ENCODE assay signal across 24 cellular contexts in genomic region chr3:53139833-53140574, GRCh38. TPM values are rescaled to one million over a fixed set of nuclear protein-coding genes. Genes with fewer than 3 reads are reported as not detected.
A peak's percentile ranks its signal among the peaks of the same experiment; 100 is the strongest.
DNase-seq lines count a peak whose midpoint lies in the region; ATAC-seq and TF ChIP-seq lines count a peak whose summit lies in the region.
"Had no signal": no experiment of that assay in that cellular context is flagged by ENCODE, and none has a peak within 500 bp of the region (broad histone marks: within the 10 kb centered on the region; RNA-seq: fewer than 3 reads in every experiment).

No MANE protein-coding gene starts in this region.

- no peaks in the 10 kb centered on the region for H3F3A ChIP-seq in neural progenitor cell (ENCODE audit: low read depth)

- no peak overlapping the region for H3K56ac ChIP-seq in IMR-90 (ENCODE audit: extremely low read depth, insufficient read depth, low read length)

- H3K4me3 ChIP-seq in BLaER1 treated with 17β-estradiol and CSF1 and Interleukin-3, amounts not matched to agents 10 nM and 100 nM: no peak overlapping the region
- H3K4me3 ChIP-seq in IMR-90 (ENCODE audit: insufficient read depth, low read depth, low read length): no peak overlapping the region
- H3K4me3 ChIP-seq in neural progenitor cell: no peak overlapping the region
- H3K4me3 ChIP-seq: adrenal gland, GM12878, lower lobe of right lung, prostate gland, SJSA1, thyroid gland had no signal

- peak overlapping the region; percentile 17; the same call in 2 of the 3 replicates for H2BK15ac ChIP-seq in IMR-90 (ENCODE audit: low read depth, low read length)

- no peaks in the 10 kb centered on the region for H3K9me3 Mint-ChIP-seq in dendritic cell treated with granulocyte-macrophage colony-stimulating factor and Interleukin-4, amounts not matched to agents 40 ng/mL and 50 ng/mL, for 4 days
- H3K9me3 Mint-ChIP-seq in neural progenitor cell: no peaks in the 10 kb centered on the region
- H3K9me3 Mint-ChIP-seq: activated T-cell treated with anti-CD3 and anti-CD28 coated beads, Interleukin-2, amount 50 U/mL, for 72 hours had no signal

- dilution Hi-C loops in IMR-90 (cut with HindIII; ENCODE audit: low sequenced_read_pairs, unreplicated experiment): no loop called here

- H2AFZ ChIP-seq in IMR-90 (replicated peaks; ENCODE audit: low read length, poor library complexity) (peak overlapping the region; percentile 85), neural progenitor cell (replicated peaks) (no peak overlapping the region)

- H3K36me3 ChIP-seq in BLaER1 treated with 17β-estradiol and CSF1 and Interleukin-3, amounts not matched to agents 10 nM and 100 nM: no peaks in the 10 kb centered on the region
- H3K36me3 ChIP-seq in IMR-90 (ENCODE audit: control insufficient read depth, insufficient read depth, low read length): no peaks in the 10 kb centered on the region
- no peaks in the 10 kb centered on the region for H3K36me3 ChIP-seq in neural progenitor cell
- H3K36me3 ChIP-seq: adrenal gland, lower lobe of right lung, prostate gland, SJSA1, thyroid gland had no signal

- H3K23ac ChIP-seq in IMR-90 (ENCODE audit: low read depth, low read length): 0 out of 2 replicates have a peak overlapping the region, but pooled peaks have one; percentile 14

- H3K18ac ChIP-seq in IMR-90 (ENCODE audit: low read depth, low read length): peak overlapping the region; percentile 1; the same call in 1 of the 2 replicates

- H3K4me1 ChIP-seq in BLaER1 treated with 17β-estradiol and CSF1 and Interleukin-3, amounts not matched to agents 10 nM and 100 nM: peaks cover 14 to 85% (median 50%) of the 10 kb centered on the region in 10 experiments
- H3K4me1 ChIP-seq in IMR-90 (ENCODE audit: control insufficient read depth, insufficient read depth, low read length) (peaks cover 15% of the 10 kb centered on the region), neural progenitor cell (no peaks in the 10 kb centered on the region)

- DNase-seq in IMR-90: peak; percentile 67
- no peak for DNase-seq in neural progenitor cell (ENCODE audit: low spot score)
- no peak for DNase-seq in stimulated activated naive CD8-positive, alpha-beta T cell treated with anti-CD3 and anti-CD28 coated beads, Interleukin-15, Interleukin-2, amounts not matched to agents 100 U/mL and 50 U/mL, for 24 hours
- no peak for DNase-seq in activated naive CD4-positive, alpha-beta T cell treated with anti-CD3 and anti-CD28 coated beads, Interleukin-2, amount 50 U/mL, for 16 hours
- DNase-seq in NK-92 (lab: John Stamatoyannopoulos, UW; ENCODE audit: unreplicated experiment): no peak
- DNase-seq in HuH-7 (ENCODE audit: low spot score): no peak
- DNase-seq: activated CD4-positive, alpha-beta T cell treated with anti-CD3 and anti-CD28 coated beads, Interleukin-2, amount 50 U/mL, for 4 hours; activated T-cell treated with anti-CD3 and anti-CD28 coated beads, Interleukin-2, amount 50 U/mL, for 72 hours; cerebellar nuclear complex; hypothalamus; lower lobe of right lung; NCI-H1048; NCI-H1694; NCI-H774; stimulated activated CD4-positive, alpha-beta T cell treated with anti-CD3 and anti-CD28 coated beads, Interleukin-2, amount 100 ng/mL, for 48 hours; thyroid gland had no signal

- H3K79me1 ChIP-seq in IMR-90 (ENCODE audit: low read depth in 1 of 2, low read length in 2 of 2): 0 out of 4 replicates have a peak, but pooled peaks cover 0 to 6% of the 10 kb centered on the region in 2 experiments

- H3K9me1 ChIP-seq in IMR-90 (ENCODE audit: insufficient read depth, low read length): peaks cover 14% of the 10 kb centered on the region

- H2BK5ac ChIP-seq in IMR-90 (ENCODE audit: low read depth, low read length, poor library complexity, severe bottlenecking): peak overlapping the region; percentile 48

- H2BK20ac ChIP-seq in IMR-90 (ENCODE audit: low read depth, low read length): peak overlapping the region; percentile 18; the same call in 1 of the 2 replicates

- H3K4me2 ChIP-seq in BLaER1 treated with 17β-estradiol and CSF1 and Interleukin-3, amounts not matched to agents 10 nM and 100 nM: peak overlapping the region in 10 of 11 experiments; percentile 42 to 93 (median 84); a peak in 18 of 22 replicates
- H3K4me2 ChIP-seq in IMR-90 (ENCODE audit: low read depth, low read length) (no peak overlapping the region; the same call in 1 of the 2 replicates), neural progenitor cell (no peak overlapping the region)

- no peaks in the 10 kb centered on the region for H3K27me3 Mint-ChIP-seq in dendritic cell treated with granulocyte-macrophage colony-stimulating factor and Interleukin-4, amounts not matched to agents 40 ng/mL and 50 ng/mL, for 4 days
- peaks cover 3% of the 10 kb centered on the region for H3K27me3 Mint-ChIP-seq in neural progenitor cell (ENCODE audit: insufficient read depth, low read depth)
- H3K27me3 Mint-ChIP-seq: B cell had no signal

- 0 out of 2 replicates have a peak overlapping the region, but pooled peaks have one; percentile 7 for H4K91ac ChIP-seq in IMR-90 (ENCODE audit: insufficient read depth, low read depth, low read length)

- no peak for TF ChIP-seq POLR2A in IMR-90 (IDR thresholded peaks at IDR 0.05; ENCODE audit: low read depth, low read length)

- BruUV-seq in IMR-90 (replicated peaks; lab: Mats Ljungman, UMichigan): no TSS peak

- no peaks in the 10 kb centered on the region for H3K9me3 ChIP-seq in BLaER1 treated with 17β-estradiol and CSF1 and Interleukin-3, amounts not matched to agents 10 nM and 100 nM (replicated peaks in 1 of 11)
- H3K9me3 ChIP-seq in IMR-90 (ENCODE audit: control insufficient read depth, insufficient read depth, low read length) (no peaks in the 10 kb centered on the region), neural progenitor cell (ENCODE audit: low read depth) (no peaks in the 10 kb centered on the region)
- H3K9me3 ChIP-seq: adrenal gland, lower lobe of right lung, prostate gland, SJSA1, thyroid gland had no signal

- WGBS in IMR-90 (ENCODE audit: extremely low coverage in 2 of 2, insufficient read length in 1 of 2), 2 experiments: 53% methylated on average over 4 of the region's 6 CpGs; no CpG with 5 or more reads in 1 of the 2 experiments

- TF ChIP-seq CTCF in IMR-90 (conservative IDR thresholded peaks at IDR 0.05; ENCODE audit: low read depth, low read length) (no peak), neural progenitor cell (IDR thresholded peaks at IDR 0.05) (no peak)

- peak overlapping the region; percentile 88 for H3K27ac Mint-ChIP-seq in dendritic cell treated with granulocyte-macrophage colony-stimulating factor and Interleukin-4, amounts not matched to agents 40 ng/mL and 50 ng/mL, for 4 days
- H3K27ac Mint-ChIP-seq in neural progenitor cell: peak overlapping the region; percentile 22
- H3K27ac Mint-ChIP-seq: activated T-cell treated with anti-CD3 and anti-CD28 coated beads, Interleukin-2, amount 50 U/mL, for 72 hours; B cell had no signal

- no peaks in the 10 kb centered on the region for H3K36me3 Mint-ChIP-seq in dendritic cell treated with granulocyte-macrophage colony-stimulating factor and Interleukin-4, amounts not matched to agents 40 ng/mL and 50 ng/mL, for 4 days (ENCODE audit: low read depth)
- H3K36me3 Mint-ChIP-seq in neural progenitor cell: no peaks in the 10 kb centered on the region

- no peaks in the 10 kb centered on the region for H4K20me1 ChIP-seq in BLaER1 treated with 17β-estradiol and CSF1 and Interleukin-3, amounts not matched to agents 10 nM and 100 nM
- peaks cover 3% of the 10 kb centered on the region; the same call in 1 of the 2 replicates for H4K20me1 ChIP-seq in IMR-90 (ENCODE audit: insufficient read depth, low read length)
- H4K20me1 ChIP-seq in neural progenitor cell (ENCODE audit: low read depth): no peaks in the 10 kb centered on the region

- CTCF ChIA-PET in IMR-90 (lab: Yijun Ruan, JAX): interaction anchor here (0.6 kb wide), 1 partner anchor 74 kb away, joined by 5 read pairs; no protein-coding TSS in a partner anchor

- H3K14ac ChIP-seq in IMR-90 (replicated peaks; ENCODE audit: low read depth, low read length): peak overlapping the region; percentile 35

- peak; percentile 69 for ATAC-seq in IMR-90 (ENCODE audit: low read depth)
- ATAC-seq in stimulated activated naive CD8-positive, alpha-beta T cell treated with anti-CD3 and anti-CD28 coated beads, Interleukin-15, Interleukin-2, amounts not matched to agents 100 U/mL and 50 U/mL, for 24 hours: no peak

- POLR2A ChIA-PET in IMR-90 (lab: Charles Lee; ENCODE audit: unreplicated experiment): no interaction called here

- H3K27me3 ChIP-seq in BLaER1 treated with 17β-estradiol and CSF1 and Interleukin-3, amounts not matched to agents 10 nM and 100 nM: no peaks in the 10 kb centered on the region
- H3K27me3 ChIP-seq in IMR-90 (ENCODE audit: control insufficient read depth, insufficient read depth, low read length): no peaks in the 10 kb centered on the region
- no peaks in the 10 kb centered on the region for H3K27me3 ChIP-seq in neural progenitor cell
- H3K27me3 ChIP-seq: adrenal gland, SJSA1, thyroid gland had no signal

- peaks cover 72% of the 10 kb centered on the region for H3K4me1 Mint-ChIP-seq in dendritic cell treated with granulocyte-macrophage colony-stimulating factor and Interleukin-4, amounts not matched to agents 40 ng/mL and 50 ng/mL, for 4 days (ENCODE audit: low read depth)
- no peaks in the 10 kb centered on the region for H3K4me1 Mint-ChIP-seq in neural progenitor cell
- H3K4me1 Mint-ChIP-seq: B cell had no signal

- in situ Hi-C loops in IMR-90 (cut with MboI; ENCODE audit: low sequenced_read_pairs): no loop called here

- H2AK9ac ChIP-seq in IMR-90 (replicated peaks; ENCODE audit: low read depth, low read length, poor library complexity): peak overlapping the region; percentile 73

- H3K27ac ChIP-seq in BLaER1 treated with 17β-estradiol and CSF1 and Interleukin-3, amounts not matched to agents 10 nM and 100 nM: peak overlapping the region in 3 of 11 experiments; percentile 1 to 84 (median 34); a peak in 2 of 22 replicates
- H3K27ac ChIP-seq in IMR-90 (ENCODE audit: insufficient read depth, low read length): peak overlapping the region; percentile 53; the same call in 1 of the 2 replicates
- no peak overlapping the region for H3K27ac ChIP-seq in neural progenitor cell
- H3K27ac ChIP-seq: lower lobe of right lung, prostate gland, SJSA1, thyroid gland had no signal

- no peak for TF ChIP-seq RAD21 in IMR-90 (IDR thresholded peaks at IDR 0.05; ENCODE audit: low read length)

- H4K5ac ChIP-seq in IMR-90 (ENCODE audit: low read depth, low read length): no peak overlapping the region

- peak overlapping the region; percentile 25 for H2BK120ac ChIP-seq in IMR-90 (ENCODE audit: low read depth, low read length)

- intact Hi-C loops in IMR-90 (cut with micrococcal nuclease): no loop called here
- intact Hi-C loops in dendritic cell treated with granulocyte-macrophage colony-stimulating factor and Interleukin-4, amounts not matched to agents 40 ng/mL and 50 ng/mL, for 4 days (cut with micrococcal nuclease): no loop called here

- H3K9ac ChIP-seq in BLaER1 treated with 17β-estradiol and CSF1 and Interleukin-3, amounts not matched to agents 10 nM and 100 nM: 0 out of 22 replicates have a peak overlapping the region, but pooled peaks of 1 of the 11 experiments have one; percentile 2
- H3K9ac ChIP-seq in IMR-90 (ENCODE audit: low read depth, low read length) (no peak overlapping the region), neural progenitor cell (no peak overlapping the region)

- H3K4ac ChIP-seq in IMR-90 (ENCODE audit: low read depth, low read length): peak overlapping the region; percentile 57

- H2AK5ac ChIP-seq in IMR-90 (ENCODE audit: low read depth, low read length): peak overlapping the region; percentile 78

- H3K4me3 Mint-ChIP-seq in dendritic cell treated with granulocyte-macrophage colony-stimulating factor and Interleukin-4, amounts not matched to agents 40 ng/mL and 50 ng/mL, for 4 days: no peak overlapping the region
- H3K4me3 Mint-ChIP-seq in neural progenitor cell: no peak overlapping the region
- H3K4me3 Mint-ChIP-seq: activated T-cell treated with anti-CD3 and anti-CD28 coated beads, Interleukin-2, amount 50 U/mL, for 72 hours; B cell had no signal

- no peaks in the 10 kb centered on the region for H3K79me2 ChIP-seq in neural progenitor cell (ENCODE audit: low read depth)

- H4K8ac ChIP-seq in IMR-90 (ENCODE audit: low read depth in 2 of 2, low read length in 2 of 2): peak overlapping the region; percentile 29 to 80; a peak in 3 of 4 replicates

RNA-seq across cellular contexts. Expression of gene RFT1, which starts 9.8 kb away (rescaled TPM):
- total RNA-seq in IMR-90 (2012; rRNA removed) (23.5 and 28.6 TPM in 2 replicates), neural progenitor cell (ENCODE audit: low replicate concordance) (17.0 and 17.2 TPM in 2 replicates)
- polyA plus RNA-seq in IMR-90 (2012; rRNA removed): 11.6 and 14.5 TPM in 2 replicates
- 10.2 and 10.4 TPM in 2 replicates for polyA plus RNA-seq in IMR-90 (2012; cell fraction: cytosol; rRNA removed)
- 8.4 and 10.0 TPM in 2 replicates for polyA plus RNA-seq in IMR-90 (2012; cell fraction: nucleus; rRNA removed; ENCODE audit: low replicate concordance)

RNA-seq across cellular contexts. Expression of gene PRKCD, which starts 21.0 kb away (rescaled TPM):
- 3.3 and 4.3 TPM in 2 replicates for total RNA-seq in IMR-90 (2012; rRNA removed)
- 19.0 TPM in 2 replicates for polyA plus RNA-seq in IMR-90 (2012; rRNA removed)
- polyA plus RNA-seq in IMR-90 (2012; cell fraction: cytosol; rRNA removed): 17.1 and 19.0 TPM in 2 replicates
- 26.5 and 37.5 TPM in 2 replicates for polyA plus RNA-seq in IMR-90 (2012; cell fraction: nucleus; rRNA removed; ENCODE audit: low replicate concordance)
- 4.9 and 8.9 TPM in 2 replicates for total RNA-seq in neural progenitor cell (ENCODE audit: low replicate concordance)
- polyA plus RNA-seq: neural cell had no signal

Comparison
In these comparisons a context has a peak if more than half of its experiments do, and no peak if none do; other contexts are left out.
1. H3K4me2 ChIP-seq: peak in BLaER1 treated with 17β-estradiol and CSF1 and Interleukin-3, amounts not matched to agents 10 nM and 100 nM (10 of 11); none in IMR-90 (single experiment) and neural progenitor cell (single experiment).